ENCODE assay signal across 18 cellular contexts in genomic region chrX:150966235-150966634, GRCh38. TPM values are rescaled to one million over a fixed set of nuclear protein-coding genes. Genes with fewer than 3 reads are reported as not detected.
DNase-seq lines count a peak whose midpoint lies in the region; ATAC-seq and TF ChIP-seq lines count a peak whose summit lies in the region.
"Had no signal": no experiment of that assay in that cellular context is flagged by ENCODE, and none has a peak within 500 bp of the region (broad histone marks: within the 10 kb centered on the region; RNA-seq: fewer than 3 reads in every experiment).

No MANE protein-coding gene starts in this region.

- H3K27ac Mint-ChIP-seq in nephron progenitor cell: peak overlapping the region; percentile 98
- no peak overlapping the region for H3K27ac Mint-ChIP-seq in T-cell

- H3K9me3 Mint-ChIP-seq in nephron progenitor cell (peaks cover 39% of the 10 kb centered on the region), T-cell (no peaks in the 10 kb centered on the region)

- no peak overlapping the region for H3K4me3 ChIP-seq in H7 (ENCODE audit: insufficient read depth, low read depth, low read length)
- H3K4me3 ChIP-seq: BLaER1 had no signal

- H3K4me3 Mint-ChIP-seq in nephron progenitor cell (peak overlapping the region; percentile 56), T-cell (no peak overlapping the region)

- no peaks in the 10 kb centered on the region for H3K36me3 ChIP-seq in H7 (replicated peaks; ENCODE audit: control insufficient read depth, insufficient read depth, low read length)
- H3K36me3 ChIP-seq: BLaER1 had no signal

- TF ChIP-seq CTCF in 22Rv1 (IDR thresholded peaks at IDR 0.05): no peak
- no peak for TF ChIP-seq CTCF in nephron progenitor cell (IDR thresholded peaks at IDR 0.05)

- H3K4me1 Mint-ChIP-seq in nephron progenitor cell (peaks cover 41% of the 10 kb centered on the region), T-cell (no peaks in the 10 kb centered on the region)

- no peak for ATAC-seq in T-cell (replicated peaks in 1 of 4)
- no peak for ATAC-seq in GM18867 (IDR thresholded peaks at IDR 0.05; ENCODE audit: unreplicated experiment)
- ATAC-seq in HG03025 (IDR thresholded peaks at IDR 0.05; ENCODE audit: low FRiP score, unreplicated experiment): no peak
- ATAC-seq: HCT116, SK-N-SH treated with all-trans-retinoic acid at 6 μM for 48 hours had no signal

- peak overlapping the region; percentile 43 for H3K27ac ChIP-seq in 22Rv1
- H3K27ac ChIP-seq: BLaER1, RWPE1 had no signal

- H3K36me3 Mint-ChIP-seq in nephron progenitor cell (ENCODE audit: low read depth) (no peaks in the 10 kb centered on the region), T-cell (no peaks in the 10 kb centered on the region)

- CTCF ChIA-PET in T-cell (lab: Charles Lee): interaction anchor here in 1 of 2 donors (0.6 kb wide), 1 partner anchor 1763 kb away, joined by 4 read pairs; no protein-coding TSS in a partner anchor

- no peaks in the 10 kb centered on the region for H3K27me3 ChIP-seq in H7 (ENCODE audit: control insufficient read depth, insufficient read depth, low read length)
- H3K27me3 ChIP-seq: BLaER1 had no signal

- DNase-seq in H7: peak; percentile 50
- DNase-seq in islet precursor cell: peak; percentile 80
- DNase-seq in nephron progenitor cell: peak; percentile 62
- DNase-seq in T-cell: no peak
- DNase-seq: GDM1, NCI-H1105 treated with DMSO at 0.1 percent for 48 hours, NCI-H1694 treated with DMSO at 0.1 percent for 48 hours, NCI-H2107, NCI-H2227 treated with DMSO at 0.1 percent for 48 hours, NCI-H510A treated with DMSO at 0.1 percent for 48 hours, SIG-M5 had no signal

- POLR2A ChIA-PET in T-cell (lab: Charles Lee): no interaction called here

- H3K27me3 Mint-ChIP-seq in nephron progenitor cell (ENCODE audit: low read depth, poor library complexity) (peaks cover 4% of the 10 kb centered on the region), T-cell (peaks cover 4 to 25% of the 10 kb centered on the region in 2 donors)

RNA-seq across cellular contexts. Expression of gene HMGB3, which starts 16.9 kb away (rescaled TPM):
- 304 and 306 TPM in 2 replicates for total RNA-seq in H7 (2014; rRNA removed; shearing (Covaris generic))
- total RNA-seq in T-cell: 1 to 10 TPM in 4 of 5 donors, under 1 TPM in 1; 0.99 to 5.8 (median 1.3) TPM

Comparison
In these comparisons a context has a peak if more than half of its experiments do, and no peak if none do; other contexts are left out.
1. DNase-seq: peak in H7 (single experiment), islet precursor cell (single experiment) and nephron progenitor cell (single experiment); none in T-cell (0 of 34).
2. RNA of gene HMGB3, which starts 16.9 kb away (total RNA-seq): 304 to 306 TPM in H7; 0.99 to 5.8 TPM in T-cell; every median in the first group is over 10 times any median in the second.